In genomic region chr5:5467737-5468136, GRCh38 we compare ENCODE assay signal across 15 cellular contexts. TPM values are rescaled to one million over a fixed set of nuclear protein-coding genes. Genes with fewer than 3 reads are reported as not detected.
A peak's percentile ranks its signal among the peaks of the same experiment; 100 is the strongest.
DNase-seq lines count a peak whose midpoint lies in the region; ATAC-seq and TF ChIP-seq lines count a peak whose summit lies in the region.
"Had no signal": no experiment of that assay in that cellular context is flagged by ENCODE, and none has a peak within 500 bp of the region (broad histone marks: within the 10 kb centered on the region; RNA-seq: fewer than 3 reads in every experiment).

No MANE protein-coding gene starts in this region.

- H3K27me3 Mint-ChIP-seq in stimulated activated naive CD8-positive, alpha-beta T cell treated with anti-CD3 and anti-CD28 coated beads, Interleukin-15, amount 100 ng/mL, for 72 hours: no peaks in the 10 kb centered on the region

- POLR2A ChIA-PET in RWPE1 (lab: Yijun Ruan, JAX; ENCODE audit: low non-redundant PET): no interaction called here

- H3K4me1 Mint-ChIP-seq in stimulated activated naive CD8-positive, alpha-beta T cell treated with anti-CD3 and anti-CD28 coated beads, Interleukin-15, amount 100 ng/mL, for 72 hours: peaks cover 4% of the 10 kb centered on the region
- H3K4me1 Mint-ChIP-seq: H9 had no signal

- no peaks in the 10 kb centered on the region for H3K9me3 ChIP-seq in left lung

- peak overlapping the region; percentile 28 to 73 for H3K27ac Mint-ChIP-seq in stimulated activated naive CD8-positive, alpha-beta T cell treated with anti-CD3 and anti-CD28 coated beads, Interleukin-15, amount 100 ng/mL, for 72 hours
- H3K27ac Mint-ChIP-seq: H9 had no signal

- H3K27me3 ChIP-seq in left lung: no peaks in the 10 kb centered on the region

- no peak for TF ChIP-seq CTCF in RWPE1 (conservative IDR thresholded peaks at IDR 0.05; ENCODE audit: low read depth)
- no peak for TF ChIP-seq CTCF in left lung (IDR thresholded peaks at IDR 0.05)

- H3K4me3 ChIP-seq in left lung: no peak overlapping the region

- ATAC-seq in stimulated activated naive CD8-positive, alpha-beta T cell treated with anti-CD3 and anti-CD28 coated beads, Interleukin-15, amount 100 ng/mL, for 72 hours: no peak
- no peak for ATAC-seq in stimulated activated naive CD8-positive, alpha-beta T cell treated with anti-CD3 and anti-CD28 coated beads, Interleukin-15, Interleukin-2, amounts not matched to agents 100 U/mL and 50 U/mL, for 24 hours
- ATAC-seq in left colon (no peak), left lung (no peak)

- no peak for DNase-seq in stimulated activated naive CD8-positive, alpha-beta T cell treated with anti-CD3 and anti-CD28 coated beads, Interleukin-15, amount 100 ng/mL, for 72 hours
- DNase-seq in stimulated activated naive CD8-positive, alpha-beta T cell treated with anti-CD3 and anti-CD28 coated beads, Interleukin-15, Interleukin-2, amounts not matched to agents 100 U/mL and 50 U/mL, for 24 hours: no peak
- DNase-seq in amniotic epithelial cell (ENCODE audit: low read depth) (peak; percentile 13), fibroblast of peridontal ligament (ENCODE audit: extremely low read depth) (peak; percentile 71), left colon (no peak), RWPE1 (ENCODE audit: low spot score) (no peak), left lung (no peak)
- DNase-seq: C1 segment of cervical spinal cord, EL, H9, MV-4-11, NCI-H1417, NCI-H187 treated with DMSO at 0.1 percent for 48 hours, NCI-H2171, NCI-H446 had no signal

- H3K36me3 ChIP-seq in left lung: peaks cover 0 to 60% of the 10 kb centered on the region in 2 donors

- no peaks in the 10 kb centered on the region for H3K9me3 Mint-ChIP-seq in stimulated activated naive CD8-positive, alpha-beta T cell treated with anti-CD3 and anti-CD28 coated beads, Interleukin-15, amount 100 ng/mL, for 72 hours
- H3K9me3 Mint-ChIP-seq: H9 had no signal

- intact Hi-C loops in left colon (cut with DNase I, micrococcal nuclease) (no loop called here), left lung (cut with DNase I) (no loop called here)

- H3K4me1 ChIP-seq in left lung: no peaks in the 10 kb centered on the region

- H3K4me3 Mint-ChIP-seq in stimulated activated naive CD8-positive, alpha-beta T cell treated with anti-CD3 and anti-CD28 coated beads, Interleukin-15, amount 100 ng/mL, for 72 hours: no peak overlapping the region
- H3K4me3 Mint-ChIP-seq: H9 had no signal

- H3K27ac ChIP-seq in RWPE1: no peak overlapping the region
- no peak overlapping the region for H3K27ac ChIP-seq in left lung

- CTCF ChIA-PET in RWPE1 (lab: Yijun Ruan, JAX): no interaction called here

RNA-seq across cellular contexts. Expression of gene ICE1, which starts 45.3 kb away (rescaled TPM):
- 10 to 100 TPM; 19.8 to 20.1 TPM for total RNA-seq in left colon
- total RNA-seq in left lung: 10 to 100 TPM; 22.3 to 24.1 TPM

Comparison
In these comparisons a context has a peak if more than half of its experiments do, and no peak if none do; other contexts are left out.
1. DNase-seq: peak in amniotic epithelial cell (single experiment) and fibroblast of peridontal ligament (single experiment); none in stimulated activated naive CD8-positive, alpha-beta T cell treated with anti-CD3 and anti-CD28 coated beads, Interleukin-15, amount 100 ng/mL, for 72 hours (0 of 2), stimulated activated naive CD8-positive, alpha-beta T cell treated with anti-CD3 and anti-CD28 coated beads, Interleukin-15, Interleukin-2, amounts not matched to agents 100 U/mL and 50 U/mL, for 24 hours (single experiment), left colon (0 of 2), RWPE1 (single experiment) and left lung (0 of 2).